Comparison of ENCODE assay signal across 23 cellular contexts in the genomic region with DNA sequence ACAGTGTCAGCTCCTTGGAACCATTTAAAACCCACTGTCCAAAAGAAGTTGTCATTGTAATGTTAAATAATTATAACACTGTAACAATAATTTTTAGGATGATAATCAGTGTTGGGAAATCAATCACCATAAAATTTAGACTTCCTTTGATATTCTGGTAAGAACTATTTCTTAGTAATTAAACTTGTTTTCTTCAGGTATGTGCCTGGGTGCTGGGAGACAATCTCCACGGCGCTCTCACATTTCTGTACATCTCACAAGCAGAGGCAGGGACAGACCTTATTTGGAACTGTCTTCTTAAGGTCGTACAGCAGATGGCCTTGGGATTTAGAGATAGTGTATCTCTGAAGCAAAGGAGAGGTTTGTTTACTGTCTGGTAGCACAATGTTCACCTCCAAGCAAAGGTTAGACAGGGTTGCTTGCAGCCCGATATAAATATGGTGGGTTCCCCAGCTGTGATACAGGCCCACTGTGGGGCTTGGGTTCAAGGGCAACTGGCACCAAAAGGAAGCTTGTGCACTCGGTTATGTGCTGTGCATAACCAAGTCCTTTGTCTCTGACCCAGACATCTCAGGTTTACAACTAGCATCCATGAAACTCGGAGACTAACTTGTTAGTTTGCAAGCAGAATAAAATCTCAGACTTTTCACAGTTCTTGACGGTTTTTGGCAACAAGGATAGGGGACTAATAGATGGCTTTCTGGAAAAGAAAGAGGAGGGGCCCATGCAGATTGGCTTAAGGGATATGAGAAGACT.
"Had no signal": no experiment of that assay in that cellular context is flagged by ENCODE, and none has a peak within 500 bp of the region (broad histone marks: within the 10 kb centered on the region; RNA-seq: fewer than 3 reads in every experiment).

No MANE protein-coding gene starts in this region.

- H3K9me3 Mint-ChIP-seq: activated CD4-positive, alpha-beta memory T cell treated with anti-CD3 and anti-CD28 coated beads, Interleukin-2, amount 10 ng/mL, durations not matched to agents 7 days and 5 days; activated naive CD4-positive, alpha-beta T cell treated with anti-CD3 and anti-CD28 coated beads, Interleukin-2, amount 10 ng/mL, durations not matched to agents 7 days and 5 days; activated naive CD8-positive, alpha-beta T cell treated with anti-CD3 and anti-CD28 coated beads, Interleukin-2, amount 10 ng/mL, durations not matched to agents 7 days and 5 days; T-helper 1 cell treated with Interleukin-12 subunit alpha and Interleukin-12 subunit beta and Interleukin-4 antibody, amounts not matched to agents 30 μg/mL and 1 μg/mL, for 36 hours had no signal

- H3K27ac ChIP-seq: colonic mucosa, Peyer's patch had no signal

- H3K4me1 ChIP-seq: colonic mucosa, Peyer's patch had no signal

- H3K9me3 ChIP-seq: adrenal gland, colonic mucosa, Peyer's patch had no signal

- H3K27ac Mint-ChIP-seq: activated CD4-positive, alpha-beta memory T cell treated with anti-CD3 and anti-CD28 coated beads, Interleukin-2, amount 10 ng/mL, durations not matched to agents 7 days and 5 days; activated CD4-positive, alpha-beta T cell treated with anti-CD3 and anti-CD28 coated beads for 36 hours; activated naive CD4-positive, alpha-beta T cell treated with anti-CD3 and anti-CD28 coated beads, Interleukin-2, amount 10 ng/mL, durations not matched to agents 7 days and 5 days; activated naive CD8-positive, alpha-beta T cell treated with anti-CD3 and anti-CD28 coated beads, Interleukin-2, amount 10 ng/mL, durations not matched to agents 7 days and 5 days; activated T-helper 2 cell treated with anti-CD3 and anti-CD28 coated beads, Interferon-gamma antibody, Interleukin-2, Interleukin-4, amounts not matched to agents 10 μg/mL and 5 μg/mL and 100 μg/mL, durations not matched to agents 14 hours and 24 hours and 36 hours; T-helper 1 cell treated with Interleukin-12 subunit alpha and Interleukin-12 subunit beta and Interleukin-4 antibody, amounts not matched to agents 30 μg/mL and 1 μg/mL, for 36 hours had no signal

- H3K4me3 Mint-ChIP-seq: activated CD4-positive, alpha-beta memory T cell treated with anti-CD3 and anti-CD28 coated beads, Interleukin-2, amount 10 ng/mL, durations not matched to agents 7 days and 5 days; activated CD4-positive, alpha-beta T cell treated with anti-CD3 and anti-CD28 coated beads for 36 hours; activated naive CD4-positive, alpha-beta T cell treated with anti-CD3 and anti-CD28 coated beads, Interleukin-2, amount 10 ng/mL, durations not matched to agents 7 days and 5 days; activated naive CD8-positive, alpha-beta T cell treated with anti-CD3 and anti-CD28 coated beads, Interleukin-2, amount 10 ng/mL, durations not matched to agents 7 days and 5 days; T-helper 1 cell treated with Interleukin-12 subunit alpha and Interleukin-12 subunit beta and Interleukin-4 antibody, amounts not matched to agents 30 μg/mL and 1 μg/mL, for 36 hours had no signal

- H3K36me3 ChIP-seq: adrenal gland, colonic mucosa, Peyer's patch had no signal

- DNase-seq: activated CD4-positive, alpha-beta memory T cell treated with anti-CD3 and anti-CD28 coated beads, Interleukin-2, amount 10 ng/mL, durations not matched to agents 7 days and 5 days; activated CD4-positive, alpha-beta T cell treated with anti-CD3 and anti-CD28 coated beads for 36 hours; activated CD4-positive, alpha-beta T cell treated with anti-CD3 and anti-CD28 coated beads, Interleukin-2, amount 50 U/mL, for 1 hour; activated gamma-delta T cell treated with Interleukin-2 at 50 U/mL for 16 hours; activated naive CD4-positive, alpha-beta T cell treated with anti-CD3 and anti-CD28 coated beads, Interleukin-2, amount 10 ng/mL, durations not matched to agents 7 days and 5 days; activated naive CD8-positive, alpha-beta T cell treated with anti-CD3 and anti-CD28 coated beads, Interleukin-2, amount 10 ng/mL, durations not matched to agents 7 days and 5 days; activated T-cell treated with anti-CD3 and anti-CD28 coated beads for 4 hours; activated T-cell treated with anti-CD3 and anti-CD28 coated beads, Interleukin-2, amount 50 U/mL, for 48 hours; anterior cingulate cortex; caudate nucleus; colonic mucosa; Kasumi-1; NCI-H146; NCI-H187 treated with DMSO at 0.1 percent for 48 hours; NCI-H2081 treated with DMSO at 0.1 percent for 48 hours; NCI-H226; NCI-H526 treated with DMSO at 0.1 percent for 48 hours; Peyer's patch; SHP77 treated with DMSO at 0.1 percent for 48 hours; T-helper 9 cell had no signal

- H3K27me3 Mint-ChIP-seq: activated CD4-positive, alpha-beta memory T cell treated with anti-CD3 and anti-CD28 coated beads, Interleukin-2, amount 10 ng/mL, durations not matched to agents 7 days and 5 days; activated CD4-positive, alpha-beta T cell treated with anti-CD3 and anti-CD28 coated beads for 36 hours; activated naive CD4-positive, alpha-beta T cell treated with anti-CD3 and anti-CD28 coated beads, Interleukin-2, amount 10 ng/mL, durations not matched to agents 7 days and 5 days; activated naive CD8-positive, alpha-beta T cell treated with anti-CD3 and anti-CD28 coated beads, Interleukin-2, amount 10 ng/mL, durations not matched to agents 7 days and 5 days had no signal

- H3K27me3 ChIP-seq: adrenal gland, colonic mucosa, Peyer's patch had no signal

- ATAC-seq: activated CD4-positive, alpha-beta T cell treated with anti-CD3 and anti-CD28 coated beads for 36 hours had no signal

- H3K4me3 ChIP-seq: adrenal gland, colonic mucosa, Peyer's patch had no signal
